Comparison of ENCODE assay signal across 18 cellular contexts in genomic region chr1:169585184-169585583, GRCh38. TPM values are rescaled to one million over a fixed set of nuclear protein-coding genes. Genes with fewer than 3 reads are reported as not detected.
DNase-seq lines count a peak whose midpoint lies in the region; ATAC-seq and TF ChIP-seq lines count a peak whose summit lies in the region.
"Had no signal": no experiment of that assay in that cellular context is flagged by ENCODE, and none has a peak within 500 bp of the region (broad histone marks: within the 10 kb centered on the region; RNA-seq: fewer than 3 reads in every experiment).

No MANE protein-coding gene starts in this region.

- no TSS peak for BruUV-seq in PC-9 (replicated peaks; lab: Mats Ljungman, UMichigan)

- CTCF ChIA-PET in PC-9 (lab: Charles Lee): no interaction called here

- POLR2A ChIA-PET in PC-9 (lab: Charles Lee; ENCODE audit: unreplicated experiment): no interaction called here

- H3K9me2 ChIP-seq in PC-9 (ENCODE audit: insufficient read depth): no peaks in the 10 kb centered on the region

- H3K9me3 Mint-ChIP-seq in activated T-cell treated with anti-CD3 and anti-CD28 coated beads, Interleukin-2, amount 50 U/mL, for 24 hours: no peaks in the 10 kb centered on the region
- H3K9me3 Mint-ChIP-seq in activated naive CD4-positive, alpha-beta T cell treated with anti-CD3 and anti-CD28 coated beads, Interleukin-2, amount 50 U/mL, for 72 hours: no peaks in the 10 kb centered on the region
- no peaks in the 10 kb centered on the region for H3K9me3 Mint-ChIP-seq in natural killer cell treated with Interleukin-12 subunit alpha and Interleukin-12 subunit beta and Interleukin-15 and Interleukin-18, amount 100 ng/mL, for 72 hours
- H3K9me3 Mint-ChIP-seq: effector memory CD8-positive, alpha-beta T cell; IgD-negative memory B cell; nephron had no signal

- H3K4me1 Mint-ChIP-seq in activated T-cell treated with anti-CD3 and anti-CD28 coated beads, Interleukin-2, amount 50 U/mL, for 24 hours (ENCODE audit: low read depth): peaks cover 62% of the 10 kb centered on the region
- peaks cover 6 to 8% of the 10 kb centered on the region in 2 donors for H3K4me1 Mint-ChIP-seq in natural killer cell treated with Interleukin-12 subunit alpha and Interleukin-12 subunit beta and Interleukin-15 and Interleukin-18, amount 100 ng/mL, for 72 hours (ENCODE audit: low read depth in 2 of 2)
- H3K4me1 Mint-ChIP-seq: nephron had no signal

- H4K20me1 ChIP-seq in PC-9 (ENCODE audit: insufficient read depth): no peaks in the 10 kb centered on the region

- no peak for DNase-seq in activated T-cell treated with anti-CD3 and anti-CD28 coated beads, Interleukin-2, amount 50 U/mL, for 24 hours
- no peak for DNase-seq in activated T-cell treated with anti-CD3 and anti-CD28 coated beads, Interleukin-2, amount 50 U/mL, for 1 hour
- DNase-seq in NOMO-1 (lab: John Stamatoyannopoulos, UW; ENCODE audit: unreplicated experiment in 2 of 2) (peak; percentile 26 to 76), PC-9 (no peak), NCI-H146 treated with DMSO at 0.1 percent for 48 hours (lab: John Stamatoyannopoulos, UW; ENCODE audit: unreplicated experiment) (no peak)
- DNase-seq in activated naive CD4-positive, alpha-beta T cell treated with anti-CD3 and anti-CD28 coated beads, Interleukin-2, amount 50 U/mL, for 72 hours (ENCODE audit: low spot score in 2 of 2): no peak
- no peak for DNase-seq in natural killer cell treated with Interleukin-12 subunit alpha and Interleukin-12 subunit beta and Interleukin-15 and Interleukin-18, amount 100 ng/mL, for 72 hours (ENCODE audit: low spot score)
- DNase-seq: effector memory CD8-positive, alpha-beta T cell; left lung; NCI-H1417 treated with DMSO at 0.1 percent for 48 hours; NCI-H446; retina; thyroid gland had no signal

- H3K4me3 Mint-ChIP-seq in activated T-cell treated with anti-CD3 and anti-CD28 coated beads, Interleukin-2, amount 50 U/mL, for 24 hours: peak overlapping the region; percentile 95
- peak overlapping the region; percentile 21 for H3K4me3 Mint-ChIP-seq in natural killer cell treated with Interleukin-12 subunit alpha and Interleukin-12 subunit beta and Interleukin-15 and Interleukin-18, amount 100 ng/mL, for 72 hours
- H3K4me3 Mint-ChIP-seq: IgD-negative memory B cell, nephron had no signal

- H3K79me2 ChIP-seq in PC-9 (ENCODE audit: low read depth): no peaks in the 10 kb centered on the region

- peaks cover 5% of the 10 kb centered on the region for H3K4me1 ChIP-seq in PC-9 (replicated peaks; ENCODE audit: insufficient read depth)

- H3F3A ChIP-seq in PC-9 (ENCODE audit: insufficient read depth, low read depth): no peaks in the 10 kb centered on the region

- H2AFZ ChIP-seq in PC-9: no peak overlapping the region

- intact Hi-C loops in PC-9 (cut with micrococcal nuclease; ENCODE audit: unreplicated experiment): no loop called here

- H3K4me3 ChIP-seq in PC-9: no peak overlapping the region

- no peaks in the 10 kb centered on the region for H3K36me3 ChIP-seq in PC-9 (ENCODE audit: low read depth)
- H3K36me3 ChIP-seq: left lung, thyroid gland had no signal

- peaks cover 39% of the 10 kb centered on the region for H3K36me3 Mint-ChIP-seq in activated T-cell treated with anti-CD3 and anti-CD28 coated beads, Interleukin-2, amount 50 U/mL, for 24 hours (ENCODE audit: low read depth)
- H3K36me3 Mint-ChIP-seq in activated naive CD4-positive, alpha-beta T cell treated with anti-CD3 and anti-CD28 coated beads, Interleukin-2, amount 50 U/mL, for 72 hours: peaks cover 27 to 35% of the 10 kb centered on the region in 2 donors
- H3K36me3 Mint-ChIP-seq in natural killer cell treated with Interleukin-12 subunit alpha and Interleukin-12 subunit beta and Interleukin-15 and Interleukin-18, amount 100 ng/mL, for 72 hours: no peaks in the 10 kb centered on the region
- H3K36me3 Mint-ChIP-seq: IgD-negative memory B cell had no signal

- H3K27ac ChIP-seq in PC-9: no peak overlapping the region
- H3K27ac ChIP-seq: thyroid gland had no signal

- H3K27ac Mint-ChIP-seq in activated T-cell treated with anti-CD3 and anti-CD28 coated beads, Interleukin-2, amount 50 U/mL, for 24 hours: peak overlapping the region; percentile 97
- H3K27ac Mint-ChIP-seq in activated naive CD4-positive, alpha-beta T cell treated with anti-CD3 and anti-CD28 coated beads, Interleukin-2, amount 50 U/mL, for 72 hours: peak overlapping the region; percentile 87 to 98
- peak overlapping the region in 1 of 2 donors; percentile 57 for H3K27ac Mint-ChIP-seq in natural killer cell treated with Interleukin-12 subunit alpha and Interleukin-12 subunit beta and Interleukin-15 and Interleukin-18, amount 100 ng/mL, for 72 hours
- H3K27ac Mint-ChIP-seq: effector memory CD8-positive, alpha-beta T cell; IgD-negative memory B cell; nephron had no signal

- no peaks in the 10 kb centered on the region for H3K27me3 ChIP-seq in PC-9 (ENCODE audit: insufficient read depth, low read depth)
- H3K27me3 ChIP-seq: thyroid gland had no signal

- no peaks in the 10 kb centered on the region for H3K27me3 Mint-ChIP-seq in activated T-cell treated with anti-CD3 and anti-CD28 coated beads, Interleukin-2, amount 50 U/mL, for 24 hours
- peaks cover 10 to 31% of the 10 kb centered on the region in 2 donors for H3K27me3 Mint-ChIP-seq in natural killer cell treated with Interleukin-12 subunit alpha and Interleukin-12 subunit beta and Interleukin-15 and Interleukin-18, amount 100 ng/mL, for 72 hours

- ATAC-seq in activated naive CD4-positive, alpha-beta T cell treated with anti-CD3 and anti-CD28 coated beads, Interleukin-2, amount 50 U/mL, for 72 hours: no peak
- ATAC-seq in natural killer cell treated with Interleukin-12 subunit alpha and Interleukin-12 subunit beta and Interleukin-15 and Interleukin-18, amount 100 ng/mL, for 72 hours: no peak
- ATAC-seq in GM21381 (IDR thresholded peaks at IDR 0.05; ENCODE audit: unreplicated experiment): no peak
- ATAC-seq: effector memory CD8-positive, alpha-beta T cell; HCT116; left lung; SK-N-SH treated with all-trans-retinoic acid at 6 μM for 48 hours had no signal

- no peak for TF ChIP-seq CTCF in PC-9 (conservative IDR thresholded peaks at IDR 0.05)

- H3K9me3 ChIP-seq in PC-9 (ENCODE audit: insufficient read depth, low read depth): no peaks in the 10 kb centered on the region; the same call in 1 of the 2 replicates
- H3K9me3 ChIP-seq: left lung, thyroid gland had no signal

- no peak overlapping the region for H3K4me2 ChIP-seq in PC-9

RNA-seq across cellular contexts. Expression of gene F5, which starts 1.1 kb away (rescaled TPM):
- total RNA-seq in activated naive CD4-positive, alpha-beta T cell treated with anti-CD3 and anti-CD28 coated beads, Interleukin-2, amount 50 U/mL, for 72 hours: 10 to 100 TPM; 90.3 to 93.5 TPM
- total RNA-seq in natural killer cell treated with Interleukin-12 subunit alpha and Interleukin-12 subunit beta and Interleukin-15 and Interleukin-18, amount 100 ng/mL, for 72 hours: under 1 TPM; 0.47 to 0.55 TPM
- not detected in 2 replicates for total RNA-seq in PC-9 (2021)

RNA-seq across cellular contexts. Expression of gene SELP, which starts 44.7 kb away (rescaled TPM):
- 1 to 10 TPM; 1.5 to 2.0 TPM for total RNA-seq in activated naive CD4-positive, alpha-beta T cell treated with anti-CD3 and anti-CD28 coated beads, Interleukin-2, amount 50 U/mL, for 72 hours
- total RNA-seq in natural killer cell treated with Interleukin-12 subunit alpha and Interleukin-12 subunit beta and Interleukin-15 and Interleukin-18, amount 100 ng/mL, for 72 hours: not detected
- not detected in 2 replicates for total RNA-seq in PC-9 (2021)

Comparison
In these comparisons a context has a peak if more than half of its experiments do, and no peak if none do; other contexts are left out.
1. DNase-seq: peak in NOMO-1 (2 of 2); none in activated T-cell treated with anti-CD3 and anti-CD28 coated beads, Interleukin-2, amount 50 U/mL, for 24 hours (single experiment), activated T-cell treated with anti-CD3 and anti-CD28 coated beads, Interleukin-2, amount 50 U/mL, for 1 hour (single experiment), activated naive CD4-positive, alpha-beta T cell treated with anti-CD3 and anti-CD28 coated beads, Interleukin-2, amount 50 U/mL, for 72 hours (0 of 2), natural killer cell treated with Interleukin-12 subunit alpha and Interleukin-12 subunit beta and Interleukin-15 and Interleukin-18, amount 100 ng/mL, for 72 hours (single experiment), PC-9 (0 of 2) and NCI-H146 treated with DMSO at 0.1 percent for 48 hours (single experiment).
2. RNA of gene F5, which starts 1.1 kb away (total RNA-seq): 90.3 to 93.5 TPM in activated naive CD4-positive, alpha-beta T cell treated with anti-CD3 and anti-CD28 coated beads, Interleukin-2, amount 50 U/mL, for 72 hours; 0.47 to 0.55 TPM in natural killer cell treated with Interleukin-12 subunit alpha and Interleukin-12 subunit beta and Interleukin-15 and Interleukin-18, amount 100 ng/mL, for 72 hours and not detected in PC-9; every median in the first group is over 10 times any median in the second.